15 cellular contexts compared by ENCODE assay signal in genomic region chr5:173878224-173878967, GRCh38. TPM values are rescaled to one million over a fixed set of nuclear protein-coding genes. Genes with fewer than 3 reads are reported as not detected.
DNase-seq lines count a peak whose midpoint lies in the region; ATAC-seq and TF ChIP-seq lines count a peak whose summit lies in the region.
"Had no signal": no experiment of that assay in that cellular context is flagged by ENCODE, and none has a peak within 500 bp of the region (broad histone marks: within the 10 kb centered on the region; RNA-seq: fewer than 3 reads in every experiment).

No MANE protein-coding gene starts in this region.

- H3K4me1 ChIP-seq in adrenal gland (replicated peaks in 1 of 2) (peaks cover 12 to 15% of the 10 kb centered on the region in 2 donors), right atrium auricular region (peaks cover 0 to 21% of the 10 kb centered on the region in 2 donors), gastrocnemius medialis (peaks cover 8 to 25% of the 10 kb centered on the region in 2 donors)

- H3K36me3 ChIP-seq in adrenal gland (replicated peaks in 1 of 2) (no peaks in the 10 kb centered on the region), right atrium auricular region (no peaks in the 10 kb centered on the region), gastrocnemius medialis (no peaks in the 10 kb centered on the region)
- H3K36me3 ChIP-seq: gastroesophageal sphincter, MG63 had no signal

- TF ChIP-seq CTCF in adrenal gland (IDR thresholded peaks at IDR 0.05) (no peak), right atrium auricular region (IDR thresholded peaks at IDR 0.05) (no peak), gastrocnemius medialis (IDR thresholded peaks at IDR 0.05 in 4 of 5, conservative IDR thresholded peaks at IDR 0.05 in 1 of 5) (no peak)

- WGBS in adrenal gland, 4 donors: 37 to 50% (median 41%) methylated on average over 5 of the region's 5 CpGs

- H3K4me3 ChIP-seq in adrenal gland (no peak overlapping the region), right atrium auricular region (no peak overlapping the region), gastrocnemius medialis (no peak overlapping the region)
- H3K4me3 ChIP-seq: gastroesophageal sphincter, MG63 had no signal

- DNase-seq in NCI-H2029 treated with DMSO at 0.1 percent for 48 hours (lab: John Stamatoyannopoulos, UW): peak; percentile 68
- peak in 6 of 7 donors; percentile 74 to 93 (median 80) for DNase-seq in adrenal gland
- no peak for DNase-seq in right atrium auricular region (ENCODE audit: low spot score)
- DNase-seq in gastrocnemius medialis: no peak
- DNase-seq: activated CD4-positive, CD25-positive, alpha-beta regulatory T cell treated with anti-CD3 and anti-CD28 coated beads, Interleukin-2, amount 50 U/mL, for 72 hours; activated CD8-positive, alpha-beta memory T cell treated with anti-CD3 and anti-CD28 coated beads, Interleukin-2, amount 10 ng/mL, durations not matched to agents 7 days and 5 days; activated effector memory CD4-positive, alpha-beta T cell treated with Interleukin-2 at 50 U/mL for 16 hours; GDM1; mesenchymal stem cell; MG63; retina had no signal

- peak overlapping the region; percentile 6 to 69 (median 40) for H3K27ac ChIP-seq in adrenal gland
- peak overlapping the region; percentile 55 to 72 for H3K27ac ChIP-seq in right atrium auricular region
- H3K27ac ChIP-seq in gastrocnemius medialis: peak overlapping the region; percentile 14 to 56 (median 24)

- in situ Hi-C loops in gastrocnemius medialis (cut with MboI; ENCODE audit: low sequenced_read_pairs in 4 of 4): no loop called here

- H3K9me3 ChIP-seq in adrenal gland (replicated peaks in 1 of 3): no peaks in the 10 kb centered on the region
- no peaks in the 10 kb centered on the region for H3K9me3 ChIP-seq in right atrium auricular region
- no peaks in the 10 kb centered on the region for H3K9me3 ChIP-seq in gastrocnemius medialis
- H3K9me3 ChIP-seq: gastroesophageal sphincter had no signal

- H3K27me3 ChIP-seq in adrenal gland (no peaks in the 10 kb centered on the region), right atrium auricular region (no peaks in the 10 kb centered on the region), gastrocnemius medialis (no peaks in the 10 kb centered on the region)
- H3K27me3 ChIP-seq: gastroesophageal sphincter had no signal

- TF ChIP-seq POLR2A in adrenal gland (IDR thresholded peaks at IDR 0.05) (no peak), gastrocnemius medialis (IDR thresholded peaks at IDR 0.05) (no peak)

- peak; percentile 52 to 77 for ATAC-seq in gastrocnemius medialis
- no peak for ATAC-seq in HG02970 (IDR thresholded peaks at IDR 0.05; ENCODE audit: low FRiP score, unreplicated experiment)
- ATAC-seq in HG03097 (IDR thresholded peaks at IDR 0.05; ENCODE audit: low FRiP score, unreplicated experiment): no peak
- ATAC-seq in HG02840 (IDR thresholded peaks at IDR 0.05; ENCODE audit: low FRiP score, unreplicated experiment): no peak
- ATAC-seq: activated CD8-positive, alpha-beta memory T cell treated with anti-CD3 and anti-CD28 coated beads, Interleukin-2, amount 10 ng/mL, durations not matched to agents 7 days and 5 days; gastroesophageal sphincter had no signal

- intact Hi-C loops in adrenal gland (cut with DNase I) (no loop called here), gastrocnemius medialis (cut with DNase I; ENCODE audit: low total_unique reads) (no loop called here)

RNA-seq across cellular contexts. Expression of gene CPEB4, which starts 9.8 kb away (rescaled TPM):
- total RNA-seq in adrenal gland (100 to 1,000 TPM; 107 to 381 (median 155) TPM), right atrium auricular region (100 to 1,000 TPM in 1 of 2 donors, 10 to 100 TPM in 1; 79.5 to 127 TPM), gastrocnemius medialis (100 to 1,000 TPM in 2 of 4 donors, 10 to 100 TPM in 2; 97.8 to 109 (median 102) TPM)
- polyA plus RNA-seq in adrenal gland: 10 to 100 TPM; 34.4 to 60.2 (median 42.9) TPM

Comparison
In these comparisons a context has a peak if more than half of its experiments do, and no peak if none do; other contexts are left out.
1. DNase-seq: peak in NCI-H2029 treated with DMSO at 0.1 percent for 48 hours (single experiment) and adrenal gland (6 of 7); none in right atrium auricular region (single experiment) and gastrocnemius medialis (0 of 2).
2. ATAC-seq: peak in gastrocnemius medialis (2 of 2); none in HG02970 (single experiment), HG03097 (single experiment) and HG02840 (single experiment).
3. Peak in every context shown above with its lines, with median percentiles within 50 percentile points of each other: H3K27ac ChIP-seq.